ENCODE assay signal across 26 cellular contexts in genomic region chr4:120886183-120886582, GRCh38.
"Had no signal": no experiment of that assay in that cellular context is flagged by ENCODE, and none has a peak within 500 bp of the region (broad histone marks: within the 10 kb centered on the region; RNA-seq: fewer than 3 reads in every experiment).

No MANE protein-coding gene starts in this region.

- H3K4me3 ChIP-seq: left ventricle myocardium inferior, lung, mucosa of descending colon, ovary, prostate gland, skin epidermis, stomach, testis, thyroid gland, transverse colon, upper lobe of left lung, vagina had no signal

- H3K27me3 ChIP-seq: ovary, stomach, testis, thyroid gland, transverse colon, upper lobe of left lung, vagina had no signal

- DNase-seq: islet precursor cell; left ventricle myocardium inferior; mesendoderm; mucosa of descending colon; naive thymus-derived CD4-positive, alpha-beta T cell; ovary; posterior cingulate gyrus; retina; right cardiac atrium; stimulated activated CD4-positive, alpha-beta T cell treated with anti-CD3 and anti-CD28 coated beads, Interleukin-12 subunit alpha, Interleukin-12 subunit beta, amount 100 ng/mL, for 4 hours; stimulated activated CD4-positive, alpha-beta T cell treated with anti-CD3 and anti-CD28 coated beads, Interleukin-15, amount 100 ng/mL, for 24 hours; stimulated activated CD4-positive, alpha-beta T cell treated with anti-CD3 and anti-CD28 coated beads, Interleukin-2, amount 100 ng/mL, for 24 hours; stimulated activated CD4-positive, alpha-beta T cell treated with anti-CD3 and anti-CD28 coated beads, Interleukin-4, amount 100 ng/mL, for 1 hour; stimulated activated naive B cell treated with anti-CD40 and anti-IgM and Interleukin-4, amounts not matched to agents 10 μg/mL and 1 μg/mL and 100 μg/mL, for 72 hours; stimulated activated naive CD8-positive, alpha-beta T cell treated with anti-CD3 and anti-CD28 coated beads, Interleukin-15, Interleukin-2, amounts not matched to agents 100 U/mL and 50 U/mL, for 24 hours; stomach; testis; thyroid gland; transverse colon; upper lobe of left lung had no signal

- H3K4me1 ChIP-seq: left ventricle myocardium inferior, prostate gland, stomach, testis, thyroid gland, transverse colon, upper lobe of left lung, vagina had no signal

- ATAC-seq: mucosa of descending colon; naive thymus-derived CD4-positive, alpha-beta T cell; natural killer cell treated with Interleukin-12 subunit alpha and Interleukin-12 subunit beta and Interleukin-15 and Interleukin-18, amount 100 ng/mL, for 72 hours; right cardiac atrium; sciatic nerve; stimulated activated naive B cell treated with anti-CD40 and anti-IgM and Interleukin-4, amounts not matched to agents 10 μg/mL and 1 μg/mL and 100 μg/mL, for 72 hours; stimulated activated naive CD8-positive, alpha-beta T cell treated with anti-CD3 and anti-CD28 coated beads, Interleukin-15, Interleukin-2, amounts not matched to agents 100 U/mL and 50 U/mL, for 24 hours had no signal

- H3K36me3 ChIP-seq: ovary, prostate gland, thyroid gland, transverse colon, upper lobe of left lung, vagina had no signal

- H3K9me3 ChIP-seq: mucosa of descending colon, ovary, prostate gland, testis, thyroid gland, upper lobe of left lung, vagina had no signal
